ENCODE assay signal across 11 cellular contexts in the genomic region with DNA sequence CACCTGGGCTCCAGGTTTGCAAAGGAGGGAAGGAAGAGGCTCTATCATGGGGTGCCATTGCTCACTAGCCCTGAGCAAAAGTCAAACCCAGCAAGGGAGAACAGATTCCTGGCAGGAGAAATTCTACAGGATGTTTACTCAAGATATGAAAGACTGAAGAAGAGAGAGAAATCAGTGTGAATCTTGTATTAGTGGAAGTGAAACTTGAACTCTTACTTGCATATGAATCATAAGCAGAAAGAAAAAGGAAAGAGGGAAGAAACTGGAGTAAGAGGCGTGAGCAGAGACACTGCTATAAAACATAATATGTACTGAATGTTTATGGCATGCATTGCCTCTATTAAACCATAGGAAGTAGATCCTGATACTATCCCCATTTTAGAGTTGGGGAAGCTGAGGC.
A peak's percentile ranks its signal among the peaks of the same experiment; 100 is the strongest.
DNase-seq lines count a peak whose midpoint lies in the region; ATAC-seq and TF ChIP-seq lines count a peak whose summit lies in the region.
"Had no signal": no experiment of that assay in that cellular context is flagged by ENCODE, and none has a peak within 500 bp of the region (broad histone marks: within the 10 kb centered on the region; RNA-seq: fewer than 3 reads in every experiment).

No MANE protein-coding gene starts in this region.

- DNase-seq in GM13977 (ENCODE audit: low spot score) (peak; percentile 9), astrocyte of the spinal cord (ENCODE audit: low read depth, low spot score) (peak; percentile 35), Kasumi-1 (lab: John Stamatoyannopoulos, UW) (no peak), testis (no peak), left ventricle myocardium superior (no peak)
- no peak for DNase-seq in activated CD8-positive, alpha-beta T cell treated with anti-CD3 and anti-CD28 coated beads for 36 hours
- DNase-seq: cortex of kidney; stimulated activated CD4-positive, alpha-beta T cell treated with anti-CD3 and anti-CD28 coated beads, Interleukin-15, amount 100 ng/mL, for 24 hours; upper lobe of left lung had no signal

- POLR2A ChIA-PET in activated CD8-positive, alpha-beta T cell treated with anti-CD3 and anti-CD28 coated beads for 36 hours (lab: Charles Lee): no interaction called here

- H3K27me3 ChIP-seq in testis: no peaks in the 10 kb centered on the region
- H3K27me3 ChIP-seq: upper lobe of left lung had no signal

- no peak for TF ChIP-seq POLR2A in testis (IDR thresholded peaks at IDR 0.05)

- intact Hi-C loops in testis (cut with DNase I; ENCODE audit: low total_unique reads): no loop called here
- intact Hi-C loops in left ventricle myocardium superior (cut with micrococcal nuclease): no loop called here
- intact Hi-C loops in activated CD8-positive, alpha-beta T cell treated with anti-CD3 and anti-CD28 coated beads for 36 hours (cut with micrococcal nuclease): no loop called here

- no peaks in the 10 kb centered on the region for H3K36me3 ChIP-seq in testis (ENCODE audit: low read depth, missing control alignments)

- in situ Hi-C loops in GM13977 (cut with MboI; ENCODE audit: low pct_unique_long_range_greater_than_20kb, low sequenced_read_pairs, unreplicated experiment): loop anchor here (10.0 kb wide), 1 partner anchor 346 kb away; no protein-coding TSS in a partner anchor
- in situ Hi-C loops in astrocyte of the spinal cord (cut with HindIII; ENCODE audit: low sequenced_read_pairs): no loop called here

- H3K9me3 ChIP-seq in testis: no peaks in the 10 kb centered on the region
- H3K9me3 ChIP-seq: upper lobe of left lung had no signal

- no peak overlapping the region for H3K27ac ChIP-seq in testis
- H3K27ac ChIP-seq: upper lobe of left lung had no signal

- no peaks in the 10 kb centered on the region for H3K36me3 Mint-ChIP-seq in activated CD8-positive, alpha-beta T cell treated with anti-CD3 and anti-CD28 coated beads for 36 hours (ENCODE audit: low read depth)

- CTCF ChIA-PET in activated CD8-positive, alpha-beta T cell treated with anti-CD3 and anti-CD28 coated beads for 36 hours (lab: Charles Lee): no interaction called here

- H3K4me1 Mint-ChIP-seq in activated CD8-positive, alpha-beta T cell treated with anti-CD3 and anti-CD28 coated beads for 36 hours (ENCODE audit: low read depth): no peaks in the 10 kb centered on the region

- H3K27ac Mint-ChIP-seq in activated CD8-positive, alpha-beta T cell treated with anti-CD3 and anti-CD28 coated beads for 36 hours: no peak overlapping the region

- H3K4me3 Mint-ChIP-seq in activated CD8-positive, alpha-beta T cell treated with anti-CD3 and anti-CD28 coated beads for 36 hours: no peak overlapping the region

- TF ChIP-seq CTCF in GM13977 (IDR thresholded peaks at IDR 0.05; ENCODE audit: extremely low read depth, insufficient read depth, missing control alignments) (no peak), astrocyte of the spinal cord (IDR thresholded peaks at IDR 0.05; ENCODE audit: low read depth, low read length) (no peak), testis (IDR thresholded peaks at IDR 0.05) (no peak)
- TF ChIP-seq CTCF in activated CD8-positive, alpha-beta T cell treated with anti-CD3 and anti-CD28 coated beads for 36 hours (IDR thresholded peaks at IDR 0.05): no peak

- H3K4me3 ChIP-seq in astrocyte of the spinal cord (ENCODE audit: low read depth, low read length) (no peak overlapping the region), testis (no peak overlapping the region)
- H3K4me3 ChIP-seq: upper lobe of left lung had no signal

- no peaks in the 10 kb centered on the region for H3K9me3 Mint-ChIP-seq in activated CD8-positive, alpha-beta T cell treated with anti-CD3 and anti-CD28 coated beads for 36 hours

- H3K27me3 Mint-ChIP-seq in activated CD8-positive, alpha-beta T cell treated with anti-CD3 and anti-CD28 coated beads for 36 hours: peaks cover 8% of the 10 kb centered on the region

- 65 to 79% methylated on average over 1 of the region's 1 CpG for WGBS in testis, 2 donors

- peak; percentile 98 for ATAC-seq in GM21390 (IDR thresholded peaks at IDR 0.05; ENCODE audit: unreplicated experiment)
- peak; percentile 91 for ATAC-seq in HG03139 (IDR thresholded peaks at IDR 0.05; ENCODE audit: unreplicated experiment)
- ATAC-seq in left ventricle myocardium superior: no peak
- no peak for ATAC-seq in activated CD8-positive, alpha-beta T cell treated with anti-CD3 and anti-CD28 coated beads for 36 hours

- no peaks in the 10 kb centered on the region for H3K4me1 ChIP-seq in testis

Comparison
In these comparisons a context has a peak if more than half of its experiments do, and no peak if none do; other contexts are left out.
1. DNase-seq: peak in GM13977 (single experiment) and astrocyte of the spinal cord (single experiment); none in Kasumi-1 (0 of 2), testis (single experiment), left ventricle myocardium superior (single experiment) and activated CD8-positive, alpha-beta T cell treated with anti-CD3 and anti-CD28 coated beads for 36 hours (single experiment).
2. ATAC-seq: peak in GM21390 (single experiment) and HG03139 (single experiment); none in left ventricle myocardium superior (single experiment) and activated CD8-positive, alpha-beta T cell treated with anti-CD3 and anti-CD28 coated beads for 36 hours (single experiment).